ENCODE assay signal across 1 cellular context in genomic region chr10:7408494-7409044, GRCh38.
A peak's percentile ranks its signal among the peaks of the same experiment; 100 is the strongest.
TF ChIP-seq lines count a peak whose summit lies in the region.

No MANE protein-coding gene starts in this region.

TF ChIP-seq in K562, 482 proteins besides CTCF, POLR2A, EP300 and RAD21 (continued from another document and continues in another):
- TF ChIP-seq CREB1 (IDR thresholded peaks at IDR 0.05) (no peak), CREB1 (CRISPR knock-in tag; IDR thresholded peaks at IDR 0.05) (no peak), ZZZ3 (IDR thresholded peaks at IDR 0.05) (no peak), ATF4 (CRISPR knock-in tag; IDR thresholded peaks at IDR 0.05) (no peak), ZNF431 (CRISPR knock-in tag; IDR thresholded peaks at IDR 0.05) (no peak), SMC3 (conservative IDR thresholded peaks at IDR 0.05; ENCODE audit: insufficient read depth, low read depth, low read length) (peak; percentile 40; the same call in 1 of the 2 replicates), CTBP1 (IDR thresholded peaks at IDR 0.05; ENCODE audit: borderline replicate concordance) (peak; percentile 36; the same call in 1 of the 2 replicates), BHLHE40 (IDR thresholded peaks at IDR 0.05; ENCODE audit: low read length) (no peak; the same call in 1 of the 2 replicates), KDM2B (CRISPR knock-in tag; IDR thresholded peaks at IDR 0.05) (no peak), ATF7 (IDR thresholded peaks at IDR 0.05) (0 out of 2 replicates have a peak, but pooled peaks have one; percentile 5), MEF2A (IDR thresholded peaks at IDR 0.05; ENCODE audit: control insufficient read depth, low read depth, low read length) (no peak), ZMIZ1 (IDR thresholded peaks at IDR 0.05; ENCODE audit: low read depth in 2 of 2, low read length in 2 of 2) (no peak), MYBL2 (IDR thresholded peaks at IDR 0.05; ENCODE audit: low read depth) (no peak), MYBL2 (CRISPR knock-in tag; IDR thresholded peaks at IDR 0.05; ENCODE audit: borderline replicate concordance) (no peak), ZNF407 (IDR thresholded peaks at IDR 0.05; ENCODE audit: low read depth) (no peak), DEAF1 (CRISPR knock-in tag; IDR thresholded peaks at IDR 0.05) (peak; percentile 72), NR2C2 (CRISPR knock-in tag; IDR thresholded peaks at IDR 0.05) (no peak), NR2C2 (tag; IDR thresholded peaks at IDR 0.05) (0 out of 2 replicates have a peak, but pooled peaks have one; percentile 41), TEAD4 (IDR thresholded peaks at IDR 0.05; ENCODE audit: low read length) (peak; percentile 34; the same call in 1 of the 2 replicates), TEAD4 (CRISPR knock-in tag; IDR thresholded peaks at IDR 0.05; ENCODE audit: borderline replicate concordance) (no peak), GABPB1 (CRISPR knock-in tag; IDR thresholded peaks at IDR 0.05) (peak; percentile 35; the same call in 1 of the 2 replicates), ZNF740 (CRISPR knock-in tag; IDR thresholded peaks at IDR 0.05) (0 out of 2 replicates have a peak, but pooled peaks have one; percentile 3), ZNF740 (tag; IDR thresholded peaks at IDR 0.05) (no peak), ZBTB17 (CRISPR knock-in tag; IDR thresholded peaks at IDR 0.05) (0 out of 2 replicates have a peak, but pooled peaks have one; percentile 9), TEAD1 (CRISPR knock-in tag; IDR thresholded peaks at IDR 0.05) (peak in 1 of 2 experiments; percentile 42; a peak in 1 of 4 replicates), ZNF408 (CRISPR knock-in tag; IDR thresholded peaks at IDR 0.05; ENCODE audit: low read depth) (no peak), FOXK2 (conservative IDR thresholded peaks at IDR 0.05 in 1 of 2, IDR thresholded peaks at IDR 0.05 in 1 of 2; ENCODE audit: low read depth in 2 of 2) (no peak), ZNF561 (CRISPR knock-in tag; conservative IDR thresholded peaks at IDR 0.05) (no peak), PRDM10 (IDR thresholded peaks at IDR 0.05; ENCODE audit: partially characterized antibody) (no peak), MYNN (IDR thresholded peaks at IDR 0.05) (no peak), MYNN (CRISPR knock-in tag; IDR thresholded peaks at IDR 0.05) (no peak), HDGF (IDR thresholded peaks at IDR 0.05) (no peak)
- TF ChIP-seq, protein P1, sequence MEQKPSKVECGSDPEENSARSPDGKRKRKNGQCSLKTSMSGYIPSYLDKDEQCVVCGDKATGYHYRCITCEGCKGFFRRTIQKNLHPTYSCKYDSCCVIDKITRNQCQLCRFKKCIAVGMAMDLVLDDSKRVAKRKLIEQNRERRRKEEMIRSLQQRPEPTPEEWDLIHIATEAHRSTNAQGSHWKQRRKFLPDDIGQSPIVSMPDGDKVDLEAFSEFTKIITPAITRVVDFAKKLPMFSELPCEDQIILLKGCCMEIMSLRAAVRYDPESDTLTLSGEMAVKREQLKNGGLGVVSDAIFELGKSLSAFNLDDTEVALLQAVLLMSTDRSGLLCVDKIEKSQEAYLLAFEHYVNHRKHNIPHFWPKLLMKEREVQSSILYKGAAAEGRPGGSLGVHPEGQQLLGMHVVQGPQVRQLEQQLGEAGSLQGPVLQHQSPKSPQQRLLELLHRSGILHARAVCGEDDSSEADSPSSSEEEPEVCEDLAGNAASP (IDR thresholded peaks at IDR 0.05): no peak
- TF ChIP-seq, protein P2, sequence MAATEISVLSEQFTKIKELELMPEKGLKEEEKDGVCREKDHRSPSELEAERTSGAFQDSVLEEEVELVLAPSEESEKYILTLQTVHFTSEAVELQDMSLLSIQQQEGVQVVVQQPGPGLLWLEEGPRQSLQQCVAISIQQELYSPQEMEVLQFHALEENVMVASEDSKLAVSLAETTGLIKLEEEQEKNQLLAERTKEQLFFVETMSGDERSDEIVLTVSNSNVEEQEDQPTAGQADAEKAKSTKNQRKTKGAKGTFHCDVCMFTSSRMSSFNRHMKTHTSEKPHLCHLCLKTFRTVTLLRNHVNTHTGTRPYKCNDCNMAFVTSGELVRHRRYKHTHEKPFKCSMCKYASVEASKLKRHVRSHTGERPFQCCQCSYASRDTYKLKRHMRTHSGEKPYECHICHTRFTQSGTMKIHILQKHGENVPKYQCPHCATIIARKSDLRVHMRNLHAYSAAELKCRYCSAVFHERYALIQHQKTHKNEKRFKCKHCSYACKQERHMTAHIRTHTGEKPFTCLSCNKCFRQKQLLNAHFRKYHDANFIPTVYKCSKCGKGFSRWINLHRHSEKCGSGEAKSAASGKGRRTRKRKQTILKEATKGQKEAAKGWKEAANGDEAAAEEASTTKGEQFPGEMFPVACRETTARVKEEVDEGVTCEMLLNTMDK (IDR thresholded peaks at IDR 0.05; ENCODE audit: borderline replicate concordance, insufficient read depth, low read depth, low read length, poor library complexity, severe bottlenecking): peak; percentile 76
- TF ChIP-seq, protein P3, sequence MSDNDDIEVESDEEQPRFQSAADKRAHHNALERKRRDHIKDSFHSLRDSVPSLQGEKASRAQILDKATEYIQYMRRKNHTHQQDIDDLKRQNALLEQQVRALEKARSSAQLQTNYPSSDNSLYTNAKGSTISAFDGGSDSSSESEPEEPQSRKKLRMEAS (CRISPR knock-in tag; IDR thresholded peaks at IDR 0.05): peak; percentile 82
